In genomic region chr12:10364839-10365681, GRCh38 we compare ENCODE assay signal across 8 cellular contexts. TPM values are rescaled to one million over a fixed set of nuclear protein-coding genes. Genes with fewer than 3 reads are reported as not detected.
DNase-seq lines count a peak whose midpoint lies in the region; FAIRE-seq and TF ChIP-seq lines count a peak whose summit lies in the region.

No MANE protein-coding gene starts in this region.

- H2AFZ ChIP-seq in H9 (ENCODE audit: low read length) (peak overlapping the region; percentile 97), SK-N-SH (ENCODE audit: low read depth) (peak overlapping the region; percentile 96)

- no peak overlapping the region for H2BK20ac ChIP-seq in H9 (ENCODE audit: low read depth, low read length, poor library complexity, severe bottlenecking)

- no peak overlapping the region for H3K56ac ChIP-seq in H9 (ENCODE audit: insufficient read length, low read depth, low read length)

- H2BK12ac ChIP-seq in H9 (ENCODE audit: insufficient read length, low read depth, low read length) = no peak overlapping the region

- no peak overlapping the region for H2AK5ac ChIP-seq in H9 (ENCODE audit: insufficient read length, low read length)

- TF ChIP-seq CTCF in H9 (conservative IDR thresholded peaks at IDR 0.05) = no peak
- TF ChIP-seq CTCF in SK-N-SH (IDR thresholded peaks at IDR 0.05) = no peak
- no peak for TF ChIP-seq CTCF in right atrium auricular region (IDR thresholded peaks at IDR 0.05)

- H3K4me1 ChIP-seq in H9 (ENCODE audit: insufficient read depth, low read length) = peaks cover 15% of the 10 kb centered on the region; the same call in 1 of the 2 replicates
- peaks cover 0 to 9% of the 10 kb centered on the region in 2 experiments; a peak in 1 of 4 replicates for H3K4me1 ChIP-seq in SK-N-SH (ENCODE audit: control insufficient read depth in 1 of 2, insufficient read depth in 2 of 2, low read depth in 1 of 2, low read length in 1 of 2)
- peaks cover 0 to 20% of the 10 kb centered on the region in 2 donors for H3K4me1 ChIP-seq in right atrium auricular region

- H3K4me1 Mint-ChIP-seq in H9 = peaks cover 19 to 30% of the 10 kb centered on the region in 2 experiments

- H3K9me3 Mint-ChIP-seq in H9 = peaks cover 4 to 9% of the 10 kb centered on the region in 2 experiments; a peak in 3 of 5 replicates

- H3K14ac ChIP-seq in H9 (ENCODE audit: insufficient read depth, low read length) = peak overlapping the region; percentile 33; the same call in 1 of the 2 replicates

- H3K36me3 ChIP-seq in SK-N-SH (replicated peaks in 1 of 2; ENCODE audit: control insufficient read depth in 1 of 2, insufficient read depth in 2 of 2, low read length in 1 of 2) (no peaks in the 10 kb centered on the region), right atrium auricular region (no peaks in the 10 kb centered on the region)

- H4K91ac ChIP-seq in H9 (ENCODE audit: insufficient read length, low read depth, low read length) = no peak overlapping the region

- H3K9ac ChIP-seq in H9 (ENCODE audit: extremely low read depth, insufficient read length, low read length) (peak overlapping the region; percentile 20), SK-N-SH (peak overlapping the region; percentile 37; the same call in 1 of the 2 replicates)

- no peak overlapping the region for H4K5ac ChIP-seq in H9 (ENCODE audit: insufficient read length, low read depth, low read length)

- H3K27ac Mint-ChIP-seq in H9 = no peak overlapping the region

- peak; percentile 65 for FAIRE-seq in G401.6 (lab: Jason Lieb, UNC)

- peak overlapping the region; percentile 15 for H3K27ac ChIP-seq in H9 (ENCODE audit: insufficient read length, low read depth, low read length)
- H3K27ac ChIP-seq in SK-N-SH (ENCODE audit: low read depth in 2 of 2, low read length in 1 of 2) = no peak overlapping the region; a peak in 1 of 4 replicates
- peak overlapping the region; percentile 84 to 92 for H3K27ac ChIP-seq in right atrium auricular region

- no peak overlapping the region for H2BK5ac ChIP-seq in H9 (ENCODE audit: insufficient read length, low read length)

- WGBS in H9 (ENCODE audit: extremely low coverage, insufficient read length, low lambda C conversion rate) = no CpG with 5 or more reads among the region's 16 CpGs
- WGBS in SK-N-SH (ENCODE audit: low lambda C conversion rate) = 26% methylated on average over 16 of the region's 16 CpGs

- no peak overlapping the region for H3K4ac ChIP-seq in H9 (ENCODE audit: low read depth, low read length)

- no peak overlapping the region for H3K23ac ChIP-seq in H9 (ENCODE audit: insufficient read length, low read depth, low read length)

- H3K27me3 ChIP-seq in H9 (ENCODE audit: insufficient read depth, low read length) = no peaks in the 10 kb centered on the region
- no peaks in the 10 kb centered on the region for H3K27me3 ChIP-seq in SK-N-SH (ENCODE audit: insufficient read depth)
- no peaks in the 10 kb centered on the region for H3K27me3 ChIP-seq in right atrium auricular region

- CTCF ChIA-PET in SK-N-SH (lab: Yijun Ruan, JAX) = interaction anchor here (0.7 kb wide), 1 partner anchor 34 kb away, joined by 3 read pairs; no protein-coding TSS in a partner anchor

- H3T11ph ChIP-seq in H9 (ENCODE audit: low read length) = no peak overlapping the region

- H3K79me1 ChIP-seq in H9 (ENCODE audit: insufficient read depth, low read depth, low read length, poor library complexity, severe bottlenecking) = no peaks in the 10 kb centered on the region

- H3K79me2 ChIP-seq in H9 (ENCODE audit: insufficient read depth, low read length) (no peaks in the 10 kb centered on the region), SK-N-SH (ENCODE audit: insufficient read depth) (no peaks in the 10 kb centered on the region)

- H3K18ac ChIP-seq in H9 (ENCODE audit: insufficient read length, low read depth, low read length) = peak overlapping the region; percentile 32

- H4K20me1 ChIP-seq in H9 (ENCODE audit: control insufficient read depth, insufficient read depth, insufficient read length) (no peaks in the 10 kb centered on the region), SK-N-SH (ENCODE audit: insufficient read depth) (no peaks in the 10 kb centered on the region)

- H4K8ac ChIP-seq in H9 (replicated peaks; ENCODE audit: insufficient read length, low read depth, low read length) = no peak overlapping the region

- POLR2A ChIA-PET in SK-N-SH (lab: Yijun Ruan, JAX) = no interaction called here

- H3K4me3 ChIP-seq in SK-N-SH (ENCODE audit: low read depth in 2 of 2, low read length in 1 of 2) (peak overlapping the region; percentile 50 to 61), right atrium auricular region (peak overlapping the region; percentile 63 to 67)

- H3K9me2 ChIP-seq in SK-N-SH = no peaks in the 10 kb centered on the region

- TF ChIP-seq RAD21 in SK-N-SH (IDR thresholded peaks at IDR 0.05; ENCODE audit: low read length) = no peak

- no peaks in the 10 kb centered on the region; the same call in 1 of the 2 replicates for H3K27me3 Mint-ChIP-seq in H9 (ENCODE audit: low read depth)

- H3K36me3 Mint-ChIP-seq in H9 (ENCODE audit: insufficient read depth in 1 of 3, low read depth in 3 of 3) = peaks cover 3 to 8% (median 8%) of the 10 kb centered on the region in 3 experiments; a peak in 5 of 7 replicates

- H3K4me2 ChIP-seq in H9 (ENCODE audit: insufficient read depth, insufficient read length, low read length) (peak overlapping the region; percentile 99), SK-N-SH (peak overlapping the region; percentile 78)

- DNase-seq in H9 = peak; percentile 79
- peak; percentile 88 for DNase-seq in LoVo (ENCODE audit: low spot score)
- DNase-seq in SK-N-SH = peak; percentile 33
- peak in 31 of 56 donors; percentile 27 to 80 (median 58) for DNase-seq in amygdala (lab: John Stamatoyannopoulos, UW)
- DNase-seq in right atrium auricular region (ENCODE audit: low spot score) = no peak
- DNase-seq in pulmonary artery endothelial cell (ENCODE audit: low read depth, low spot score) = peak; percentile 40
- DNase-seq in HuH-7.5 (ENCODE audit: low spot score) = no peak

- no peaks in the 10 kb centered on the region for H3F3A ChIP-seq in SK-N-SH (replicated peaks; ENCODE audit: insufficient read depth)

- H2BK120ac ChIP-seq in H9 (ENCODE audit: low read depth, low read length, poor library complexity, severe bottlenecking) = no peak overlapping the region

- TF ChIP-seq EP300 in SK-N-SH (IDR thresholded peaks at IDR 0.05; ENCODE audit: borderline replicate concordance in 1 of 2, low read depth in 1 of 2, low read length in 1 of 2) = no peak

- H3K9me3 ChIP-seq in H9 (ENCODE audit: control insufficient read depth, low read depth, low read length) (no peaks in the 10 kb centered on the region), SK-N-SH (no peaks in the 10 kb centered on the region), right atrium auricular region (no peaks in the 10 kb centered on the region)

- peaks cover 12% of the 10 kb centered on the region for H3K23me2 ChIP-seq in H9 (ENCODE audit: insufficient read length, low read depth, low read length, poor library complexity, severe bottlenecking)

- H3K4me3 Mint-ChIP-seq in H9 = no peak overlapping the region

- no peak overlapping the region for H2BK15ac ChIP-seq in H9 (ENCODE audit: low read depth, low read length)

TF ChIP-seq in SK-N-SH, 30 proteins besides CTCF, POLR2A, EP300 and RAD21 (continues in another document):
- TF ChIP-seq CHD2 (IDR thresholded peaks at IDR 0.05; ENCODE audit: low read length, partially characterized antibody) (no peak), ELF1 (IDR thresholded peaks at IDR 0.05) (no peak), ZBTB33 (IDR thresholded peaks at IDR 0.05; ENCODE audit: borderline replicate concordance, low read depth) (no peak), NRF1 (IDR thresholded peaks at IDR 0.05; ENCODE audit: low read depth, low read length) (no peak), NFIC (IDR thresholded peaks at IDR 0.05; ENCODE audit: borderline replicate concordance) (no peak), GATA2 (CRISPR knock-in tag; IDR thresholded peaks at IDR 0.05) (no peak), FOXJ3 (CRISPR knock-in tag; IDR thresholded peaks at IDR 0.05) (no peak), JUND (IDR thresholded peaks at IDR 0.05) (no peak)

RNA-seq across cellular contexts. Expression of gene KLRK1, which starts 24.8 kb away (rescaled TPM):
- total RNA-seq in H9 (2021) = not detected in 2 replicates
- polyA plus RNA-seq in SK-N-SH (2012; rRNA removed) = not detected in 2 replicates
- polyA plus RNA-seq in SK-N-SH (2012; cell fraction: cytosol; rRNA removed) = not detected in 2 replicates
- polyA plus RNA-seq in SK-N-SH (2012; cell fraction: nucleus; rRNA removed) = not detected in 2 replicates
- total RNA-seq in right atrium auricular region = under 1 TPM; 0.28 to 0.59 TPM
- total RNA-seq in pulmonary artery endothelial cell = not detected in 2 replicates

RNA-seq across cellular contexts. Expression of gene KLRC4, which starts 44.5 kb away (rescaled TPM):
- total RNA-seq in H9 (2021) = not detected in 2 replicates
- polyA plus RNA-seq in SK-N-SH (2012; rRNA removed) = not detected in 2 replicates
- not detected in 2 replicates for polyA plus RNA-seq in SK-N-SH (2012; cell fraction: cytosol; rRNA removed)
- not detected in 2 replicates for polyA plus RNA-seq in SK-N-SH (2012; cell fraction: nucleus; rRNA removed)
- total RNA-seq in right atrium auricular region = not detected
- not detected in 2 replicates for total RNA-seq in pulmonary artery endothelial cell

RNA-seq across cellular contexts. Expression of gene KLRC3, which starts 55.3 kb away (rescaled TPM):
- total RNA-seq in H9 (2021) (not detected in 2 replicates), right atrium auricular region (not detected), pulmonary artery endothelial cell (not detected in 2 replicates)
- polyA plus RNA-seq in SK-N-SH (2012; rRNA removed) = not detected in 2 replicates
- polyA plus RNA-seq in SK-N-SH (2012; cell fraction: cytosol; rRNA removed) = not detected in 2 replicates
- polyA plus RNA-seq in SK-N-SH (2012; cell fraction: nucleus; rRNA removed) = not detected in 2 replicates

RNA-seq across cellular contexts. Expression of gene KLRD1, which starts 57.4 kb away (rescaled TPM):
- not detected in 2 replicates for total RNA-seq in H9 (2021)
- not detected in 2 replicates for polyA plus RNA-seq in SK-N-SH (2012; rRNA removed)
- polyA plus RNA-seq in SK-N-SH (2012; cell fraction: cytosol; rRNA removed) = not detected in 2 replicates
- not detected in 2 replicates for polyA plus RNA-seq in SK-N-SH (2012; cell fraction: nucleus; rRNA removed)
- total RNA-seq in right atrium auricular region = under 1 TPM; 0.82 to 0.94 TPM
- 0.20 and 0.32 TPM in 2 replicates for total RNA-seq in pulmonary artery endothelial cell

Comparison
In these comparisons a context has a peak if more than half of its experiments do, and no peak if none do; other contexts are left out.
1. DNase-seq: peak in H9 (single experiment), LoVo (single experiment), SK-N-SH (single experiment), amygdala (31 of 56) and pulmonary artery endothelial cell (single experiment); none in right atrium auricular region (single experiment) and HuH-7.5 (single experiment).
2. H3K27ac ChIP-seq: peak in H9 (single experiment) and right atrium auricular region (2 of 2); none in SK-N-SH (0 of 2).